1 cellular context compared by ENCODE assay signal in genomic region chr14:69476824-69477223, GRCh38. TPM values are rescaled to one million over a fixed set of nuclear protein-coding genes. Genes with fewer than 3 reads are reported as not detected.
"Had no signal": no experiment of that assay in that cellular context is flagged by ENCODE, and none has a peak within 500 bp of the region (broad histone marks: within the 10 kb centered on the region; RNA-seq: fewer than 3 reads in every experiment).

No MANE protein-coding gene starts in this region.

RNA-seq across cellular contexts. Expression of gene PLEKHD1, which starts 7.7 kb away (rescaled TPM):
- total RNA-seq: left lobe of liver had no signal
